ENCODE assay signal across 11 cellular contexts in the genomic region with DNA sequence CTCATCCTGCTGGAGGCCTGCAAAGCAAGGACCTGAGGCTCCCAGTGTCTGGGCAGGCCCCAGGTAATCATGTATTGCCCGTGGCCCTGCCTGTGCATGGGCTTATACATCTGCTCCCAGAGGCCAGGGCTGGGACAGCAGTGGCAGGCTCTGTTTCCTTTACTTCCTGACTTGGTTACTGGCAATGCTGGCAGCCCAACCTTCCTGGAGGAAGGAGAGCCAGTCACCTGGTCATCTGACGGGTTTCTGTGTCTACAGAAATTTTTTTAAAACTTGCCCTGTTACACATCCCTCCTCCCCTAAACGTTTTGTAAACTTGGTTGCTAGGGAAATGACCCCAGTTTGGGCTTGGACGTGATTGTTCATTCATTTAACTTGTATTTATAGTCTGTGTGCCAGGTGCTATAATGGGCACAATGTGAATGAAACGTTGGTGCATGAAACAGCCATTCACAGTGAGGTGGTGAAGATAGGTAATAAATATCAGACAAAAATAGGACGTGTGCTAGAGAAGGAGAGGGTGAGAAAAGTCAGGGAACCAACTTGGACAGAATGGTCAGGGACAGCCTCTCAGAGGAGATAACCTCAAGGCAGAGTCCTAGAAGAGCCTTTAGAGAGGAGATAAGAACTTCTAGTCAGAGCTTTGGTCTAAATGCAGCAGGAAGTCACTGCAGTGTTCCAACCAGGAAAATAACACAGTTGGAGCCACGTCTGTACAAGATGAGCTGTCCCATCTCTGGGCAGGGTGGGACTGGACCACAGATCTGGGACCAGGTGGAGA. TPM values are rescaled to one million over a fixed set of nuclear protein-coding genes. Genes with fewer than 3 reads are reported as not detected.
DNase-seq lines count a peak whose midpoint lies in the region; ATAC-seq and TF ChIP-seq lines count a peak whose summit lies in the region.
"Had no signal": no experiment of that assay in that cellular context is flagged by ENCODE, and none has a peak within 500 bp of the region (broad histone marks: within the 10 kb centered on the region; RNA-seq: fewer than 3 reads in every experiment).

No MANE protein-coding gene starts in this region.

- CTCF ChIA-PET in CD4-positive, alpha-beta T cell (lab: Charles Lee) = interaction anchor here (1.1 to 2.1 kb wide), 3 partner anchors 13 to 184 kb away, joined by 5 to 10 read pairs (median 9); no protein-coding TSS in a partner anchor

- H3K27ac ChIP-seq in CD4-positive, alpha-beta T cell (ENCODE audit: low read depth, low read length) = peak overlapping the region; percentile 72
- peak overlapping the region; percentile 73 for H3K27ac ChIP-seq in cingulate gyrus (ENCODE audit: low read depth, low read length)

- no peaks in the 10 kb centered on the region for H3K27me3 Mint-ChIP-seq in CD4-positive, alpha-beta T cell
- H3K27me3 Mint-ChIP-seq in natural killer cell (ENCODE audit: low read depth in 2 of 2) = no peaks in the 10 kb centered on the region

- POLR2A ChIA-PET in CD4-positive, alpha-beta T cell (lab: Charles Lee) = interaction anchor here (1.1 to 3.0 kb wide), 6 partner anchors 11 to 300 kb away, joined by 4 to 31 read pairs (median 8); partner anchors contain the start of genes DCAF1, GRM2, MANF and TEX264

- no peak for ATAC-seq in CD4-positive, alpha-beta T cell (ENCODE audit: poor library complexity)
- ATAC-seq in natural killer cell (no peak), GM18907 (IDR thresholded peaks at IDR 0.05; ENCODE audit: unreplicated experiment) (no peak), GM19397 (IDR thresholded peaks at IDR 0.05; ENCODE audit: unreplicated experiment) (no peak)
- ATAC-seq: SK-N-SH treated with all-trans-retinoic acid at 6 μM for 48 hours had no signal

- H3K36me3 Mint-ChIP-seq in CD4-positive, alpha-beta T cell (ENCODE audit: low read depth) = peaks cover 61% of the 10 kb centered on the region
- no peaks in the 10 kb centered on the region for H3K36me3 Mint-ChIP-seq in natural killer cell

- H3K9me3 ChIP-seq in CD4-positive, alpha-beta T cell (ENCODE audit: control insufficient read depth, low read length) = no peaks in the 10 kb centered on the region
- H3K9me3 ChIP-seq: Caco-2 had no signal

- peak in 1 of 10 experiments; percentile 8 for DNase-seq in CD4-positive, alpha-beta T cell
- DNase-seq in RPMI7951 (ENCODE audit: low read depth) = peak; percentile 13
- DNase-seq in natural killer cell = no peak
- DNase-seq in NCI-H446 (lab: John Stamatoyannopoulos, UW) = no peak
- no peak for DNase-seq in NCI-H2107 treated with DMSO at 0.1 percent for 48 hours (lab: John Stamatoyannopoulos, UW; ENCODE audit: unreplicated experiment)
- DNase-seq: Caco-2, NCI-H226 had no signal

- TF ChIP-seq CTCF in CD4-positive, alpha-beta T cell (IDR thresholded peaks at IDR 0.05) = no peak
- TF ChIP-seq CTCF in natural killer cell (IDR thresholded peaks at IDR 0.05) = no peak

- H3K27ac Mint-ChIP-seq in CD4-positive, alpha-beta T cell = peak overlapping the region; percentile 83
- peak overlapping the region; percentile 91 to 97 for H3K27ac Mint-ChIP-seq in natural killer cell

- H3K9me3 Mint-ChIP-seq in CD4-positive, alpha-beta T cell = no peaks in the 10 kb centered on the region
- no peaks in the 10 kb centered on the region for H3K9me3 Mint-ChIP-seq in natural killer cell

- H3K27me3 ChIP-seq in CD4-positive, alpha-beta T cell (ENCODE audit: control insufficient read depth, insufficient read depth, low read length) = no peaks in the 10 kb centered on the region

- intact Hi-C loops in CD4-positive, alpha-beta T cell (cut with DNase I, micrococcal nuclease) = loop anchor here in 1 of 2 experiments (5.0 kb wide), 2 partner anchors 298 to 1063 kb away; partner anchors contain the start of gene MANF
- intact Hi-C loops in natural killer cell (cut with micrococcal nuclease) = no loop called here

- peak overlapping the region; percentile 78 for H3K4me3 Mint-ChIP-seq in CD4-positive, alpha-beta T cell
- H3K4me3 Mint-ChIP-seq in natural killer cell = peak overlapping the region; percentile 88

- H3K4me1 Mint-ChIP-seq in CD4-positive, alpha-beta T cell (ENCODE audit: low read depth) = peaks cover 83% of the 10 kb centered on the region
- peaks cover 74 to 86% of the 10 kb centered on the region in 2 donors for H3K4me1 Mint-ChIP-seq in natural killer cell

RNA-seq across cellular contexts. Expression of gene TEX264, which starts 14.1 kb away (rescaled TPM):
- total RNA-seq in CD4-positive, alpha-beta T cell = 10 to 100 TPM; 24.9 to 25.9 TPM
- total RNA-seq in RPMI7951 (2014; rRNA removed; shearing (Covaris generic)) = 67.9 and 70.5 TPM in 2 replicates
- total RNA-seq in natural killer cell = 10 to 100 TPM; 41.1 to 46.8 (median 45.4) TPM

RNA-seq across cellular contexts. Expression of gene GRM2, which starts 21.7 kb away (rescaled TPM):
- 1 to 10 TPM; 4.1 to 4.2 TPM for total RNA-seq in CD4-positive, alpha-beta T cell
- 0.10 and 0.12 TPM in 2 replicates for total RNA-seq in RPMI7951 (2014; rRNA removed; shearing (Covaris generic))
- 1 to 10 TPM; 5.6 to 8.0 (median 7.4) TPM for total RNA-seq in natural killer cell
